Comparison of ENCODE assay signal across 8 cellular contexts in genomic region chr6:143677891-143678737, GRCh38. TPM values are rescaled to one million over a fixed set of nuclear protein-coding genes. Genes with fewer than 3 reads are reported as not detected.
A peak's percentile ranks its signal among the peaks of the same experiment; 100 is the strongest.
DNase-seq lines count a peak whose midpoint lies in the region; ATAC-seq and TF ChIP-seq lines count a peak whose summit lies in the region.

TSS of gene PHACTR2 (plus strand) at chr6:143677965. CDS start at chr6:143678164, 199 bp downstream.

- H3K27me3 ChIP-seq in CD8-positive, alpha-beta memory T cell (ENCODE audit: insufficient read depth, low read length, poor library complexity, severe bottlenecking) = no peaks in the 10 kb centered on the region
- no peaks in the 10 kb centered on the region for H3K27me3 ChIP-seq in tibial artery

- H3K4me3 Mint-ChIP-seq in CD8-positive, alpha-beta memory T cell = peak within 1 kb of the TSS; percentile 70 to 79 (median 74)
- peak within 1 kb of the TSS; percentile 88 for H3K4me3 Mint-ChIP-seq in osteocyte (ENCODE audit: unreplicated experiment)

- intact Hi-C loops in cardiac septum (cut with DNase I) (loop anchor here (10.0 kb wide), 1 partner anchor 327 kb away; the partner anchor contains the start of gene PLAGL1), tibial artery (cut with DNase I; ENCODE audit: low total_unique reads) (loop anchor here (5.0 kb wide), 1 partner anchor 164 kb away; the partner anchor contains the start of gene LTV1)

- peaks cover 0 to 13% (median 4%) of the 10 kb centered on the region in 3 donors for H3K36me3 Mint-ChIP-seq in CD8-positive, alpha-beta memory T cell
- peaks cover 22% of the 10 kb centered on the region for H3K36me3 Mint-ChIP-seq in osteocyte (ENCODE audit: unreplicated experiment)

- DNase-seq in CD8-positive, alpha-beta memory T cell = peak; percentile 21 to 49 (median 25)
- DNase-seq in T-helper 1 cell (peak; percentile 9 to 33 (median 29)), amygdala (lab: John Stamatoyannopoulos, UW) (peak in 42 of 56 donors; percentile 4 to 64 (median 38)), cardiac septum (ENCODE audit: low spot score) (peak; percentile 90), osteocyte (ENCODE audit: extremely low spot score, unreplicated experiment) (peak; percentile 87), tibial artery (peak; percentile 66 to 88), NCI-H187 (lab: John Stamatoyannopoulos, UW) (no peak)

- POLR2A ChIA-PET in CD8-positive, alpha-beta memory T cell (lab: Charles Lee) = no interaction called here

- peaks cover 4% of the 10 kb centered on the region for H3K4me1 ChIP-seq in CD8-positive, alpha-beta memory T cell (ENCODE audit: insufficient read depth, low read length)
- peaks cover 0 to 59% (median 22%) of the 10 kb centered on the region in 4 donors for H3K4me1 ChIP-seq in tibial artery

- ATAC-seq in HG03442 (IDR thresholded peaks at IDR 0.05; ENCODE audit: unreplicated experiment) = peak; percentile 60

- H3K27ac Mint-ChIP-seq in CD8-positive, alpha-beta memory T cell = peak within 1 kb of the TSS in 6 of 8 donors; percentile 37 to 72 (median 55)
- H3K27ac Mint-ChIP-seq in osteocyte (ENCODE audit: unreplicated experiment) = peak within 1 kb of the TSS; percentile 92

- CTCF ChIA-PET in CD8-positive, alpha-beta memory T cell (lab: Charles Lee) = no interaction called here

- H3K27ac ChIP-seq in CD8-positive, alpha-beta memory T cell (ENCODE audit: low read depth, low read length) = peak within 1 kb of the TSS; percentile 32
- H3K27ac ChIP-seq in tibial artery = peak within 1 kb of the TSS; percentile 86 to 97

- H3K27me3 Mint-ChIP-seq in CD8-positive, alpha-beta memory T cell = peaks cover 2 to 13% of the 10 kb centered on the region in 2 donors
- H3K27me3 Mint-ChIP-seq in osteocyte (ENCODE audit: unreplicated experiment) = no peaks in the 10 kb centered on the region

- H3K36me3 ChIP-seq in CD8-positive, alpha-beta memory T cell (ENCODE audit: insufficient read depth, low read length) = no peaks in the 10 kb centered on the region
- no peaks in the 10 kb centered on the region for H3K36me3 ChIP-seq in tibial artery

- H3K4me3 ChIP-seq in CD8-positive, alpha-beta memory T cell (ENCODE audit: low read length) = peak within 1 kb of the TSS; percentile 45
- peak within 1 kb of the TSS; percentile 64 to 90 for H3K4me3 ChIP-seq in tibial artery

- no peaks in the 10 kb centered on the region for H3K9me3 ChIP-seq in CD8-positive, alpha-beta memory T cell (ENCODE audit: low read length)
- H3K9me3 ChIP-seq in tibial artery = no peaks in the 10 kb centered on the region

- H3K9me3 Mint-ChIP-seq in CD8-positive, alpha-beta memory T cell = peaks cover 5 to 19% (median 12%) of the 10 kb centered on the region in 5 donors
- H3K9me3 Mint-ChIP-seq in osteocyte (ENCODE audit: unreplicated experiment) = peaks cover 19% of the 10 kb centered on the region

- H3K4me1 Mint-ChIP-seq in CD8-positive, alpha-beta memory T cell = peaks cover 58 to 78% (median 76%) of the 10 kb centered on the region in 3 donors
- peaks cover 74% of the 10 kb centered on the region for H3K4me1 Mint-ChIP-seq in osteocyte (ENCODE audit: unreplicated experiment)

- no peak for TF ChIP-seq CTCF in osteocyte (IDR thresholded peaks at IDR 0.05)
- TF ChIP-seq CTCF in tibial artery (IDR thresholded peaks at IDR 0.05) = no peak

RNA-seq across cellular contexts. Expression of gene PHACTR2, which starts in this region (rescaled TPM):
- total RNA-seq in CD8-positive, alpha-beta memory T cell = 10 to 100 TPM; 27.8 to 29.1 TPM
- 42.1 TPM for polyA plus RNA-seq in CD8-positive, alpha-beta memory T cell
- 59.3 TPM for total RNA-seq in cardiac septum
- 295 and 312 TPM in 2 replicates for total RNA-seq in osteocyte

Comparison
In these comparisons a context has a peak if more than half of its experiments do, and no peak if none do; other contexts are left out.
1. DNase-seq: peak in CD8-positive, alpha-beta memory T cell (5 of 5), T-helper 1 cell (5 of 5), amygdala (42 of 56), cardiac septum (single experiment), osteocyte (single experiment) and tibial artery (2 of 2); none in NCI-H187 (0 of 2).